ENCODE assay signal across 8 cellular contexts in the genomic region with DNA sequence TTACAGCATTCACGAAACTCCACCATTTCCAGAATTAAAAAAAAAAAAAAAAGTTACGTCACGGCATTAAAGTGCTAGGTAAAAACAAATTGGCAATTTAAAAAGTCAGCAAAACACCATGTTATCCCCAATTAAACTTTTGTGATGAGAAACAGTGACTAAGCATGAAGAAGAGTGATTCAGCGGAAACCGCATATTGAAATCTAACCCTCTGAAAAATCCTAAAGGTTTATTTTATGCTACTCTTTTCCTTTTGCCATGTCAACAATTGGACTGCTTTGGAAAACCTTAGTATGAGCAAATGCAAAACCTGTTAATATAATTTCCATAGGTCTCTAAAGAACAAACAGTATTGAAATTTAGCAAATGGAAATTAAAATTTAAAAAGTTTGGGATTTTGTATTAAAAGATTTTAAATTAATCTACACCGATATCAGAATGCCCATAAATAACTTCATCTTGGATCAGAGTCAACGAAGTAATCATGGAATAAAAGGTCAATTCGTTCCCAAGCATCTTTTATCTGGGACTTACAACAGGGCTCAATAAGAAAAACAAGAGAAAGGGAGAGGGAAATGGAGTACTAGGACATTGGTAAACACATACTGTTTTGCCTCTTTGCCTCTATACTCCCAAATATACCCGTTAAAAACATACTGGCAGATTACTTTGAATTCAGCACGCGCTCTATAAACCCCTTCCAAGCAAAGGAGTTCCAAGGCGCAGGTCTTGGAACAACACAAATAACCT. TPM values are rescaled to one million over a fixed set of nuclear protein-coding genes. Genes with fewer than 3 reads are reported as not detected.
DNase-seq lines count a peak whose midpoint lies in the region; ATAC-seq and TF ChIP-seq lines count a peak whose summit lies in the region.

No MANE protein-coding gene starts in this region.

- no peaks in the 10 kb centered on the region for H3K27me3 Mint-ChIP-seq in type B pancreatic cell

- H3K4me3 Mint-ChIP-seq in type B pancreatic cell = peak overlapping the region; percentile 93

- intact Hi-C loops in lower lobe of right lung (cut with DNase I) = no loop called here

- peaks cover 27% of the 10 kb centered on the region for H3K4me1 Mint-ChIP-seq in type B pancreatic cell (ENCODE audit: unreplicated experiment)

- H3K27ac ChIP-seq in caudate nucleus (ENCODE audit: low read depth, low read length) (peak overlapping the region; percentile 69), lower lobe of right lung (peak overlapping the region; percentile 95)

- H3K27ac Mint-ChIP-seq in type B pancreatic cell = peak overlapping the region; percentile 85

- H3K36me3 Mint-ChIP-seq in type B pancreatic cell = peaks cover 2% of the 10 kb centered on the region

- no peaks in the 10 kb centered on the region for H3K9me3 ChIP-seq in lower lobe of right lung

- H3K27me3 ChIP-seq in lower lobe of right lung (ENCODE audit: low read depth) = no peaks in the 10 kb centered on the region

- TF ChIP-seq CTCF in lower lobe of right lung (IDR thresholded peaks at IDR 0.05) (no peak), type B pancreatic cell (conservative IDR thresholded peaks at IDR 0.05) (no peak)

- H3K9me3 Mint-ChIP-seq in type B pancreatic cell = no peaks in the 10 kb centered on the region

- DNase-seq in AML-193 (lab: John Stamatoyannopoulos, UW) (peak; percentile 59 to 74), NOMO-1 treated with DMSO at 0.1 percent for 48 hours (lab: John Stamatoyannopoulos, UW; ENCODE audit: unreplicated experiment) (peak; percentile 63), caudate nucleus (lab: John Stamatoyannopoulos, UW) (peak in 1 of 61 donors; percentile 14), lower lobe of right lung (no peak), type B pancreatic cell (ENCODE audit: extremely low spot score, unreplicated experiment) (no peak)

- peak overlapping the region; percentile 72 for H3K4me3 ChIP-seq in lower lobe of right lung

- ATAC-seq in GM18870 (IDR thresholded peaks at IDR 0.05; ENCODE audit: unreplicated experiment) = peak; percentile 7
- ATAC-seq in lower lobe of right lung = no peak
- no peak for ATAC-seq in HG03095 (IDR thresholded peaks at IDR 0.05; ENCODE audit: unreplicated experiment)
- ATAC-seq in HG02885 (IDR thresholded peaks at IDR 0.05; ENCODE audit: poor library complexity, unreplicated experiment) = no peak

- peaks cover 52% of the 10 kb centered on the region for H3K4me1 ChIP-seq in lower lobe of right lung

- H3K36me3 ChIP-seq in lower lobe of right lung = no peaks in the 10 kb centered on the region

RNA-seq across cellular contexts. Expression of gene FBXO30, which starts 1.1 kb away (rescaled TPM):
- total RNA-seq in lower lobe of right lung (9.0 TPM), type B pancreatic cell (ENCODE audit: low replicate concordance) (8.3 and 11.6 TPM in 2 replicates)

Comparison
In these comparisons a context has a peak if more than half of its experiments do, and no peak if none do; other contexts are left out.
1. DNase-seq: peak in AML-193 (2 of 2) and NOMO-1 treated with DMSO at 0.1 percent for 48 hours (single experiment); none in lower lobe of right lung (single experiment) and type B pancreatic cell (single experiment).